21 cellular contexts compared by ENCODE assay signal in genomic region chr1:96962807-96963206, GRCh38.
A peak's percentile ranks its signal among the peaks of the same experiment; 100 is the strongest.
DNase-seq lines count a peak whose midpoint lies in the region; ATAC-seq and TF ChIP-seq lines count a peak whose summit lies in the region.
"Had no signal": no experiment of that assay in that cellular context is flagged by ENCODE, and none has a peak within 500 bp of the region (broad histone marks: within the 10 kb centered on the region; RNA-seq: fewer than 3 reads in every experiment).

No MANE protein-coding gene starts in this region.

- H3K9me3 ChIP-seq in sigmoid colon, result no peaks in the 10 kb centered on the region
- H3K9me3 ChIP-seq: tibial nerve had no signal

- H3K4me1 Mint-ChIP-seq in HFFc6 (ENCODE audit: low read depth), result peaks cover 6% of the 10 kb centered on the region
- H3K4me1 Mint-ChIP-seq: activated naive CD8-positive, alpha-beta T cell treated with anti-CD3 and anti-CD28 coated beads for 36 hours had no signal

- 30 to 55% methylated on average over 3 of the region's 3 CpGs for WGBS in sigmoid colon, 2 donors

- H3K27ac Mint-ChIP-seq in HFFc6, result no peak overlapping the region
- H3K27ac Mint-ChIP-seq: activated naive CD8-positive, alpha-beta T cell treated with anti-CD3 and anti-CD28 coated beads for 36 hours; CD4-positive, alpha-beta T cell had no signal

- TF ChIP-seq POLR2A in sigmoid colon (IDR thresholded peaks at IDR 0.05), result no peak

- peaks cover 0 to 35% (median 19%) of the 10 kb centered on the region in 4 donors for H3K4me1 ChIP-seq in sigmoid colon

- no peak for ATAC-seq in GM18870 (IDR thresholded peaks at IDR 0.05; ENCODE audit: unreplicated experiment)
- ATAC-seq: K562, Panc1 had no signal

- no peak overlapping the region for H3K4me3 Mint-ChIP-seq in HFFc6
- H3K4me3 Mint-ChIP-seq: activated naive CD8-positive, alpha-beta T cell treated with anti-CD3 and anti-CD28 coated beads for 36 hours; CD4-positive, alpha-beta T cell had no signal

- TF ChIP-seq EP300 in sigmoid colon (IDR thresholded peaks at IDR 0.05), result no peak

- H3K36me3 Mint-ChIP-seq in HFFc6 (ENCODE audit: low read depth), result no peaks in the 10 kb centered on the region
- H3K36me3 Mint-ChIP-seq: activated naive CD8-positive, alpha-beta T cell treated with anti-CD3 and anti-CD28 coated beads for 36 hours had no signal

- H3K4me3 ChIP-seq in sigmoid colon, result no peak overlapping the region
- H3K4me3 ChIP-seq: K562, tibial nerve had no signal

- intact Hi-C loops in sigmoid colon (cut with DNase I), result no loop called here

- no peaks in the 10 kb centered on the region for H3K27me3 Mint-ChIP-seq in HFFc6 (ENCODE audit: insufficient read depth)

- H3K36me3 ChIP-seq in sigmoid colon, result no peaks in the 10 kb centered on the region
- H3K36me3 ChIP-seq: tibial nerve had no signal

- DNase-seq in GM04503 (ENCODE audit: low read depth) (peak; percentile 42), fibroblast of peridontal ligament (ENCODE audit: extremely low read depth) (peak; percentile 86), sigmoid colon (no peak), HFFc6 (no peak), ureter (ENCODE audit: low spot score) (no peak)
- DNase-seq: activated CD4-positive, CD25-positive, alpha-beta regulatory T cell treated with anti-CD3 and anti-CD28 coated beads, Interleukin-2, amount 50 U/mL, for 72 hours; activated CD8-positive, alpha-beta memory T cell treated with anti-CD3 and anti-CD28 coated beads, Interleukin-2, amount 50 U/mL, for 4 hours; activated naive CD8-positive, alpha-beta T cell treated with anti-CD3 and anti-CD28 coated beads for 36 hours; CD4-positive, alpha-beta T cell; cortex of kidney; foreskin melanocyte; GF-D8; islet precursor cell; NCI-H1417 treated with DMSO at 0.1 percent for 48 hours; NCI-H524; T-helper 1 cell had no signal

- H3K27me3 ChIP-seq in sigmoid colon, result no peaks in the 10 kb centered on the region
- H3K27me3 ChIP-seq: tibial nerve had no signal

- no peaks in the 10 kb centered on the region for H3K9me3 Mint-ChIP-seq in HFFc6
- H3K9me3 Mint-ChIP-seq: activated naive CD8-positive, alpha-beta T cell treated with anti-CD3 and anti-CD28 coated beads for 36 hours; CD4-positive, alpha-beta T cell had no signal

- H3K27ac ChIP-seq in VCaP (peak overlapping the region; percentile 41), sigmoid colon (peak overlapping the region in 3 of 4 donors; percentile 27 to 51 (median 28))

- TF ChIP-seq CTCF in VCaP (conservative IDR thresholded peaks at IDR 0.05) (no peak), sigmoid colon (IDR thresholded peaks at IDR 0.05) (no peak), HFFc6 (IDR thresholded peaks at IDR 0.05) (no peak)

Comparison
In these comparisons a context has a peak if more than half of its experiments do, and no peak if none do; other contexts are left out.
1. DNase-seq: peak in GM04503 (single experiment) and fibroblast of peridontal ligament (single experiment); none in sigmoid colon (single experiment), HFFc6 (single experiment) and ureter (single experiment).